ENCODE assay signal across 8 cellular contexts in genomic region chr1:58779837-58780585, GRCh38. TPM values are rescaled to one million over a fixed set of nuclear protein-coding genes. Genes with fewer than 3 reads are reported as not detected.
A peak's percentile ranks its signal among the peaks of the same experiment; 100 is the strongest.
DNase-seq lines count a peak whose midpoint lies in the region; TF ChIP-seq lines count a peak whose summit lies in the region.

No MANE protein-coding gene starts in this region.

- TF ChIP-seq CTCF in SK-N-SH (IDR thresholded peaks at IDR 0.05) (no peak), esophagus squamous epithelium (IDR thresholded peaks at IDR 0.05) (peak in 1 of 6 experiments; percentile 6), ovary (IDR thresholded peaks at IDR 0.05) (no peak)

- H3K36me3 ChIP-seq in SK-N-SH (replicated peaks in 1 of 2; ENCODE audit: control insufficient read depth in 1 of 2, insufficient read depth in 2 of 2, low read length in 1 of 2) (peaks cover 14 to 30% of the 10 kb centered on the region in 2 experiments), esophagus squamous epithelium (peaks cover 0 to 10% (median 0%) of the 10 kb centered on the region in 3 donors), ovary (no peaks in the 10 kb centered on the region)

- H3K4me3 ChIP-seq in SK-N-SH (ENCODE audit: low read depth in 2 of 2, low read length in 1 of 2) (peak overlapping the region; percentile 86 to 89; a peak in 3 of 4 replicates), esophagus squamous epithelium (peak overlapping the region; percentile 84 to 92 (median 86)), ovary (peak overlapping the region; percentile 89)

- 62% methylated on average over 4 of the region's 4 CpGs for WGBS in SK-N-SH (ENCODE audit: low lambda C conversion rate)
- 25 to 30% methylated on average over 4 of the region's 4 CpGs for WGBS in esophagus squamous epithelium, 2 donors
- whole genome bisulfite sequencing in ovary, 3 donors: 26 to 33% (median 30%) methylated on average over 4 of the region's 4 CpGs

- TF ChIP-seq EP300 in SK-N-SH (IDR thresholded peaks at IDR 0.05; ENCODE audit: borderline replicate concordance in 1 of 2, low read depth in 1 of 2, low read length in 1 of 2) (no peak), ovary (IDR thresholded peaks at IDR 0.05) (no peak)

- POLR2A ChIA-PET in SK-N-SH (lab: Yijun Ruan, JAX): no interaction called here

- no peaks in the 10 kb centered on the region for H3K9me3 ChIP-seq in SK-N-SH
- no peaks in the 10 kb centered on the region for H3K9me3 ChIP-seq in esophagus squamous epithelium
- H3K9me3 ChIP-seq in ovary: no peaks in the 10 kb centered on the region

- H3K27ac ChIP-seq in SK-N-SH (ENCODE audit: low read depth in 2 of 2, low read length in 1 of 2) (peak overlapping the region in 1 of 2 experiments; percentile 97; a peak in 2 of 4 replicates), esophagus squamous epithelium (peak overlapping the region; percentile 96 to 100 (median 100)), ovary (no peak overlapping the region)

- peak; percentile 30 for DNase-seq in AG08395 (ENCODE audit: low spot score)
- DNase-seq in HT1080 (ENCODE audit: low read depth): peak; percentile 78
- no peak for DNase-seq in SK-N-SH
- DNase-seq in esophagus squamous epithelium (lab: John Stamatoyannopoulos, UW): no peak
- peak; percentile 37 to 65 (median 47) for DNase-seq in ovary
- no peak for DNase-seq in posterior cingulate gyrus
- no peak for DNase-seq in cortex of kidney (lab: John Stamatoyannopoulos, UW)
- DNase-seq in activated gamma-delta T cell treated with Interleukin-2 at 50 U/mL for 16 hours: no peak

- H3K9ac ChIP-seq in SK-N-SH: peak overlapping the region; percentile 99

- intact Hi-C loops in esophagus squamous epithelium (cut with DNase I): loop anchor here (10.0 kb wide), 4 partner anchors 115 to 925 kb away; partner anchors contain the start of gene FGGY
- intact Hi-C loops in ovary (cut with DNase I): loop anchor here (5.0 to 10.0 kb wide), 8 partner anchors 115 to 927 kb away; partner anchors contain the start of gene FGGY (in 1 of the 4)
- intact Hi-C loops in posterior cingulate gyrus (cut with DNase I): loop anchor here (5.0 to 10.0 kb wide), 2 partner anchors 615 to 977 kb away; no protein-coding TSS in a partner anchor

- peak overlapping the region; percentile 85 for H3K4me2 ChIP-seq in SK-N-SH

- H3K4me1 ChIP-seq in SK-N-SH (ENCODE audit: control insufficient read depth in 1 of 2, insufficient read depth in 2 of 2, low read depth in 1 of 2, low read length in 1 of 2) (peaks cover 0 to 17% of the 10 kb centered on the region in 2 experiments; a peak in 2 of 4 replicates), esophagus squamous epithelium (peaks cover 0 to 40% (median 0%) of the 10 kb centered on the region in 3 donors), ovary (ENCODE audit: insufficient read depth) (peaks cover 1% of the 10 kb centered on the region)

- peak in 3 of 4 donors; percentile 16 to 61 (median 40) for TF ChIP-seq POLR2A in esophagus squamous epithelium (IDR thresholded peaks at IDR 0.05)
- TF ChIP-seq POLR2A in ovary (IDR thresholded peaks at IDR 0.05): peak; percentile 15

- H3K79me2 ChIP-seq in SK-N-SH (ENCODE audit: insufficient read depth): peaks cover 39% of the 10 kb centered on the region

- CTCF ChIA-PET in SK-N-SH (lab: Yijun Ruan, JAX): interaction anchor here (1.2 to 4.7 kb wide), 4 partner anchors 11 to 899 kb away, joined by 3 to 31 read pairs (median 4); no protein-coding TSS in a partner anchor

- no peak for TF ChIP-seq RAD21 in SK-N-SH (IDR thresholded peaks at IDR 0.05; ENCODE audit: low read length)

- H3K27me3 ChIP-seq in SK-N-SH (ENCODE audit: insufficient read depth): no peaks in the 10 kb centered on the region
- H3K27me3 ChIP-seq in esophagus squamous epithelium: no peaks in the 10 kb centered on the region
- no peaks in the 10 kb centered on the region for H3K27me3 ChIP-seq in ovary

- peaks cover 43% of the 10 kb centered on the region for H3F3A ChIP-seq in SK-N-SH (replicated peaks; ENCODE audit: insufficient read depth)

- peaks cover 44% of the 10 kb centered on the region for H4K20me1 ChIP-seq in SK-N-SH (ENCODE audit: insufficient read depth)

- H3K9me2 ChIP-seq in SK-N-SH: no peaks in the 10 kb centered on the region

- H2AFZ ChIP-seq in SK-N-SH (ENCODE audit: low read depth): no peak overlapping the region

TF ChIP-seq in SK-N-SH, 30 proteins besides CTCF, POLR2A, EP300 and RAD21:
- TF ChIP-seq GATA2 (CRISPR knock-in tag; IDR thresholded peaks at IDR 0.05) (no peak), NFIC (IDR thresholded peaks at IDR 0.05; ENCODE audit: borderline replicate concordance) (peak; percentile 36; the same call in 1 of the 2 replicates), ELF1 (IDR thresholded peaks at IDR 0.05) (peak; percentile 57), NRF1 (IDR thresholded peaks at IDR 0.05; ENCODE audit: low read depth, low read length) (no peak), YY1 (IDR thresholded peaks at IDR 0.05; ENCODE audit: low read depth) (no peak), POLR2AphosphoS5 (IDR thresholded peaks at IDR 0.05; ENCODE audit: low read depth, low read length) (peak; percentile 58), MEF2A (IDR thresholded peaks at IDR 0.05; ENCODE audit: borderline replicate concordance, low read depth) (no peak), PBX3 (IDR thresholded peaks at IDR 0.05) (no peak; the same call in 1 of the 2 replicates)

RNA-seq across cellular contexts. Expression of gene JUN, which starts 3.8 kb away (rescaled TPM):
- total RNA-seq in HT1080 (2014; rRNA removed; shearing (Covaris generic)): 112 and 132 TPM in 2 replicates
- polyA plus RNA-seq in HT1080 (2015; cell fraction: cytosol; rRNA removed): 96.8 and 99.6 TPM in 2 replicates
- 173 and 201 TPM in 2 replicates for polyA plus RNA-seq in HT1080 (2015; cell fraction: nucleus; rRNA removed)
- polyA plus RNA-seq in SK-N-SH (2012; rRNA removed): 54.6 and 66.5 TPM in 2 replicates
- 34.2 and 46.9 TPM in 2 replicates for polyA plus RNA-seq in SK-N-SH (2012; cell fraction: cytosol; rRNA removed)
- polyA plus RNA-seq in SK-N-SH (2012; cell fraction: nucleus; rRNA removed): 83.5 and 100 TPM in 2 replicates
- total RNA-seq in esophagus squamous epithelium: 100 to 1,000 TPM in 1 of 4 donors, 10 to 100 TPM in 3; 48.5 to 128 (median 66.1) TPM
- 100 to 1,000 TPM in 6 of 7 donors, 10 to 100 TPM in 1; 50.7 to 740 (median 155) TPM for total RNA-seq in ovary
- polyA plus RNA-seq in ovary: 100 to 1,000 TPM; 125 to 231 TPM

Comparison
In these comparisons a context has a peak if more than half of its experiments do, and no peak if none do; other contexts are left out.
1. DNase-seq: peak in AG08395 (single experiment), HT1080 (single experiment) and ovary (5 of 5); none in SK-N-SH (single experiment), esophagus squamous epithelium (single experiment), posterior cingulate gyrus (0 of 10), cortex of kidney (single experiment) and activated gamma-delta T cell treated with Interleukin-2 at 50 U/mL for 16 hours (single experiment).
2. H3K27ac ChIP-seq: peak in esophagus squamous epithelium (4 of 4); none in ovary (0 of 2).
3. Peak in every context shown above with its lines, with median percentiles within 50 percentile points of each other: H3K4me3 ChIP-seq.